Comparison of ENCODE assay signal across 6 cellular contexts in genomic region chr5:97967292-97967691, GRCh38.
"Had no signal": no experiment of that assay in that cellular context is flagged by ENCODE, and none has a peak within 500 bp of the region (broad histone marks: within the 10 kb centered on the region; RNA-seq: fewer than 3 reads in every experiment).

No MANE protein-coding gene starts in this region.

- DNase-seq: GM23248, GOT3, H7, HFFc6, KBM-7 had no signal

- ATAC-seq: HCT116 had no signal
